Comparison of ENCODE assay signal across 8 cellular contexts in genomic region chr16:89711601-89712475, GRCh38. TPM values are rescaled to one million over a fixed set of nuclear protein-coding genes. Genes with fewer than 3 reads are reported as not detected.
DNase-seq lines count a peak whose midpoint lies in the region; ATAC-seq and TF ChIP-seq lines count a peak whose summit lies in the region.

No MANE protein-coding gene starts in this region.

- TF ChIP-seq CTCF in NB4 (IDR thresholded peaks at IDR 0.05; ENCODE audit: low read depth, low read length) (no peak), type B pancreatic cell (conservative IDR thresholded peaks at IDR 0.05) (no peak)

- peaks cover 9% of the 10 kb centered on the region for H3K36me3 Mint-ChIP-seq in activated CD4-positive, alpha-beta T cell treated with anti-CD3 and anti-CD28 coated beads, Interleukin-2, amount 10 ng/mL, durations not matched to agents 7 days and 5 days (ENCODE audit: low read depth)
- no peaks in the 10 kb centered on the region for H3K36me3 Mint-ChIP-seq in naive B cell
- peaks cover 4% of the 10 kb centered on the region for H3K36me3 Mint-ChIP-seq in type B pancreatic cell

- peak overlapping the region; percentile 73 for H3K4me3 ChIP-seq in NB4 (ENCODE audit: low read depth, low read length)

- H3K27ac Mint-ChIP-seq in activated CD4-positive, alpha-beta T cell treated with anti-CD3 and anti-CD28 coated beads, Interleukin-2, amount 10 ng/mL, durations not matched to agents 7 days and 5 days = no peak overlapping the region
- H3K27ac Mint-ChIP-seq in naive B cell (peak overlapping the region in 2 of 6 donors; percentile 47 to 68), type B pancreatic cell (no peak overlapping the region)

- H3K4me3 Mint-ChIP-seq in activated CD4-positive, alpha-beta T cell treated with anti-CD3 and anti-CD28 coated beads, Interleukin-2, amount 10 ng/mL, durations not matched to agents 7 days and 5 days = peak overlapping the region; percentile 64
- H3K4me3 Mint-ChIP-seq in naive B cell (peak overlapping the region in 7 of 8 donors; percentile 21 to 89 (median 69)), type B pancreatic cell (peak overlapping the region; percentile 77)

- ATAC-seq in naive B cell (ENCODE audit: low read depth in 2 of 2) = peak; percentile 82 to 83
- ATAC-seq in GM19397 (IDR thresholded peaks at IDR 0.05; ENCODE audit: unreplicated experiment) = no peak

- peak; percentile 85 for TF ChIP-seq POLR2A in NB4 (IDR thresholded peaks at IDR 0.05; ENCODE audit: extremely low read depth, insufficient read length)

- POLR2A ChIA-PET in activated CD4-positive, alpha-beta T cell treated with anti-CD3 and anti-CD28 coated beads, Interleukin-2, amount 10 ng/mL, durations not matched to agents 7 days and 5 days (lab: Charles Lee) = no interaction called here

- CTCF ChIA-PET in activated CD4-positive, alpha-beta T cell treated with anti-CD3 and anti-CD28 coated beads, Interleukin-2, amount 10 ng/mL, durations not matched to agents 7 days and 5 days (lab: Charles Lee) = interaction anchor here (0.6 to 6.7 kb wide), 4 partner anchors 6 to 89 kb away, joined by 3 to 46 read pairs (median 11); partner anchors contain the start of gene VPS9D1

- no peaks in the 10 kb centered on the region for H3K27me3 Mint-ChIP-seq in activated CD4-positive, alpha-beta T cell treated with anti-CD3 and anti-CD28 coated beads, Interleukin-2, amount 10 ng/mL, durations not matched to agents 7 days and 5 days
- no peaks in the 10 kb centered on the region for H3K27me3 Mint-ChIP-seq in naive B cell
- no peaks in the 10 kb centered on the region for H3K27me3 Mint-ChIP-seq in type B pancreatic cell

- peak; percentile 16 for DNase-seq in NK-92 treated with Interleukin-12 subunit alpha and Interleukin-12 subunit beta, amount 100 ng/mL, for 24 hours (lab: John Stamatoyannopoulos, UW)
- DNase-seq in NK-92 (lab: John Stamatoyannopoulos, UW; ENCODE audit: unreplicated experiment) (no peak), NB4 (ENCODE audit: low read depth) (peak; percentile 79), naive B cell (peak; percentile 61), type B pancreatic cell (ENCODE audit: extremely low spot score, unreplicated experiment) (no peak)
- DNase-seq in activated CD4-positive, alpha-beta T cell treated with anti-CD3 and anti-CD28 coated beads, Interleukin-2, amount 10 ng/mL, durations not matched to agents 7 days and 5 days = peak; percentile 76
- peak; percentile 86 for DNase-seq in effector CD8-positive, alpha-beta T cell (lab: John Stamatoyannopoulos, UW)

- no peaks in the 10 kb centered on the region for H3K9me3 Mint-ChIP-seq in activated CD4-positive, alpha-beta T cell treated with anti-CD3 and anti-CD28 coated beads, Interleukin-2, amount 10 ng/mL, durations not matched to agents 7 days and 5 days
- no peaks in the 10 kb centered on the region for H3K9me3 Mint-ChIP-seq in naive B cell
- H3K9me3 Mint-ChIP-seq in type B pancreatic cell = no peaks in the 10 kb centered on the region

- peaks cover 9% of the 10 kb centered on the region for H3K4me1 Mint-ChIP-seq in activated CD4-positive, alpha-beta T cell treated with anti-CD3 and anti-CD28 coated beads, Interleukin-2, amount 10 ng/mL, durations not matched to agents 7 days and 5 days
- no peaks in the 10 kb centered on the region for H3K4me1 Mint-ChIP-seq in naive B cell
- no peaks in the 10 kb centered on the region for H3K4me1 Mint-ChIP-seq in type B pancreatic cell (ENCODE audit: unreplicated experiment)

RNA-seq across cellular contexts. Expression of gene VPS9D1, which starts 8.9 kb away (rescaled TPM):
- total RNA-seq in activated CD4-positive, alpha-beta T cell treated with anti-CD3 and anti-CD28 coated beads, Interleukin-2, amount 10 ng/mL, durations not matched to agents 7 days and 5 days = 10 to 100 TPM; 10.8 to 13.4 TPM
- under 1 TPM in 5 of 6 donors, not detected in 1; 0.14 to 0.88 (median 0.51) TPM for polyA plus RNA-seq in naive B cell (ENCODE audit: low read depth in 6 of 6)
- 16.4 and 17.3 TPM in 2 replicates for total RNA-seq in type B pancreatic cell (ENCODE audit: low replicate concordance)

RNA-seq across cellular contexts. Expression of gene ZNF276, which starts 9.5 kb away (rescaled TPM):
- total RNA-seq in activated CD4-positive, alpha-beta T cell treated with anti-CD3 and anti-CD28 coated beads, Interleukin-2, amount 10 ng/mL, durations not matched to agents 7 days and 5 days = 10 to 100 TPM; 79.5 to 96.5 TPM
- polyA plus RNA-seq in naive B cell (ENCODE audit: low read depth in 6 of 6) = 10 to 100 TPM in 2 of 6 donors, 1 to 10 TPM in 3, under 1 TPM in 1; 0.22 to 32.6 (median 8.3) TPM
- total RNA-seq in type B pancreatic cell (ENCODE audit: low replicate concordance) = 21.1 and 28.0 TPM in 2 replicates

RNA-seq across cellular contexts. Expression of gene SPATA2L, which starts 10.3 kb away (rescaled TPM):
- total RNA-seq in activated CD4-positive, alpha-beta T cell treated with anti-CD3 and anti-CD28 coated beads, Interleukin-2, amount 10 ng/mL, durations not matched to agents 7 days and 5 days = 1 to 10 TPM; 5.3 to 8.0 TPM
- polyA plus RNA-seq in naive B cell (ENCODE audit: low read depth in 6 of 6) = 10 to 100 TPM in 1 of 6 donors, 1 to 10 TPM in 5; 5.9 to 18.8 (median 8.6) TPM
- total RNA-seq in type B pancreatic cell (ENCODE audit: low replicate concordance) = 12.6 and 18.5 TPM in 2 replicates

RNA-seq across cellular contexts. Expression of gene CDK10, which starts 25.3 kb away (rescaled TPM):
- 10 to 100 TPM; 83.1 to 96.8 TPM for total RNA-seq in activated CD4-positive, alpha-beta T cell treated with anti-CD3 and anti-CD28 coated beads, Interleukin-2, amount 10 ng/mL, durations not matched to agents 7 days and 5 days
- 10 to 100 TPM; 16.7 to 27.7 (median 19.6) TPM for polyA plus RNA-seq in naive B cell (ENCODE audit: low read depth in 6 of 6)
- total RNA-seq in type B pancreatic cell (ENCODE audit: low replicate concordance) = 104 and 132 TPM in 2 replicates

RNA-seq across cellular contexts. Expression of gene SPATA33, which starts 54.2 kb away (rescaled TPM):
- 10 to 100 TPM; 14.5 to 14.8 TPM for total RNA-seq in activated CD4-positive, alpha-beta T cell treated with anti-CD3 and anti-CD28 coated beads, Interleukin-2, amount 10 ng/mL, durations not matched to agents 7 days and 5 days
- polyA plus RNA-seq in naive B cell (ENCODE audit: low read depth in 6 of 6) = 1 to 10 TPM in 5 of 6 donors, not detected in 1; 1.5 to 3.2 (median 2.5) TPM
- 11.7 and 23.2 TPM in 2 replicates for total RNA-seq in type B pancreatic cell (ENCODE audit: low replicate concordance)

Comparison
In these comparisons a context has a peak if more than half of its experiments do, and no peak if none do; other contexts are left out.
1. DNase-seq: peak in NK-92 treated with Interleukin-12 subunit alpha and Interleukin-12 subunit beta, amount 100 ng/mL, for 24 hours (single experiment), NB4 (single experiment), activated CD4-positive, alpha-beta T cell treated with anti-CD3 and anti-CD28 coated beads, Interleukin-2, amount 10 ng/mL, durations not matched to agents 7 days and 5 days (single experiment), effector CD8-positive, alpha-beta T cell (single experiment) and naive B cell (single experiment); none in NK-92 (single experiment) and type B pancreatic cell (single experiment).
2. Peak in every context shown above with its lines, with median percentiles within 50 percentile points of each other: H3K4me3 Mint-ChIP-seq.